ENCODE assay signal across 16 cellular contexts in the genomic region with DNA sequence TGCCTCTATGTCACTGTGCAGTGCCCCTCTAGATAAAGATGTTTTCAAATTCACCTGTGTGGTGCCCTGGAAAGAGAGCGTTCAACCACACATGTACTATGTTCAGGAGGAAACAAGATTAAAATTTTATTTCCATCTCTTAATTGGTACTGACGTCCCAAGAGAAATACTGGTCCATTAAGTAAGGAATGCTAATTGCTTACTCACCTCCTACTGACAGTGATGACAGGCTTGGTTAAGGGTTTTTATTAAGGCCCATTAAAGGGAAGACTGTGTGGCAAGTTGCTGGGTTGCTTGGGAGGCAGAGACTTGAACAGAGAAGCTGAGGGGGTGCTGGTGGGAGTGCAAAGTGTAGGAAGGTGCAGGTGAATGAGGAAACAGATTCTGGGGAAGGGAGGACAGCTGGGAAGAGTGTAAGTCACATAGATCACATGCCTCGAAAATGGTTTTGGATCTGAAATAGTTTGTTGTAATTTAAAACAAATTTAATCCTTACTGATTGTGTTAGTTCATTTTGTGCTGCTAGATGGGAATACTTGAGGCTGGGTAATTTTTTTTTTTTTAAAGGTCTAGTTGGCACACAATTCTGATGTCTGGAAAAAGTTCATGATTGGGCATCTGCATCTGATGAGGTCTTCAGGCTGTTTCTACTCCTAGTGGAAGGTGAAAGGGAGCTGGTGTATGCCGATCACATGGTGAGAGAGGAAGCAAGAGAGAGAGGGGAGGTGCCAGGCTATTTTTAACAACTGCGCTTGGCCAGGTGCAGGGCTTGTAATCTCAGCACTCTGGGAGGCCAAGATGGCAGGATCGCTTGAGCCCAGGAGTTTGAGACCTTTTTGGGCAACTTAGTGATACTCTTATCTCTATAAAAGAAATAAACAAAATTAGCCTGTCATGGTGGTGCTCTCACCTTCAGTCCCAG.
"Had no signal": no experiment of that assay in that cellular context is flagged by ENCODE, and none has a peak within 500 bp of the region (broad histone marks: within the 10 kb centered on the region; RNA-seq: fewer than 3 reads in every experiment).

No MANE protein-coding gene starts in this region.

- ATAC-seq: gastrocnemius medialis, left cardiac atrium, sciatic nerve had no signal

- DNase-seq: activated CD4-positive, alpha-beta T cell treated with anti-CD3 and anti-CD28 coated beads, Interleukin-2, amount 50 U/mL, for 48 hours; dorsolateral prefrontal cortex; endodermal cell; gastrocnemius medialis; heart right ventricle; left cardiac atrium; midbrain; ovary; stomach; testis; upper lobe of left lung had no signal

- H2AFZ ChIP-seq: neural progenitor cell had no signal

- H3K4me1 Mint-ChIP-seq: activated naive CD4-positive, alpha-beta T cell treated with anti-CD3 and anti-CD28 coated beads, Interleukin-2, amount 50 U/mL, for 24 hours had no signal

- H3K27me3 ChIP-seq: gastrocnemius medialis, neural progenitor cell, ovary, stomach, testis, upper lobe of left lung had no signal

- H3K4me3 Mint-ChIP-seq: activated naive CD4-positive, alpha-beta T cell treated with anti-CD3 and anti-CD28 coated beads, Interleukin-2, amount 50 U/mL, for 24 hours; endodermal cell; neural progenitor cell had no signal

- H3K27ac ChIP-seq: dorsolateral prefrontal cortex, gastrocnemius medialis, heart right ventricle, neural progenitor cell, ovary, stomach, testis, upper lobe of left lung, VCaP had no signal

- H3K9ac ChIP-seq: neural progenitor cell had no signal

- H3K4me3 ChIP-seq: dorsolateral prefrontal cortex, gastrocnemius medialis, heart right ventricle, lung, neural progenitor cell, ovary, stomach, testis, upper lobe of left lung had no signal

- H3K4me2 ChIP-seq: neural progenitor cell had no signal

- H3K36me3 ChIP-seq: gastrocnemius medialis, heart right ventricle, neural progenitor cell, ovary, stomach, upper lobe of left lung had no signal

- H3K4me1 ChIP-seq: gastrocnemius medialis, heart right ventricle, stomach, testis, upper lobe of left lung had no signal

- H3K36me3 Mint-ChIP-seq: activated naive CD4-positive, alpha-beta T cell treated with anti-CD3 and anti-CD28 coated beads, Interleukin-2, amount 50 U/mL, for 24 hours; neural progenitor cell had no signal

- H3K9me3 Mint-ChIP-seq: activated naive CD4-positive, alpha-beta T cell treated with anti-CD3 and anti-CD28 coated beads, Interleukin-2, amount 50 U/mL, for 24 hours; neural progenitor cell had no signal

- H3K9me3 ChIP-seq: gastrocnemius medialis, ovary, stomach, testis, upper lobe of left lung had no signal

- H3K27ac Mint-ChIP-seq: activated naive CD4-positive, alpha-beta T cell treated with anti-CD3 and anti-CD28 coated beads, Interleukin-2, amount 50 U/mL, for 24 hours; endodermal cell; neural progenitor cell had no signal
